8 cellular contexts compared by ENCODE assay signal in the genomic region with DNA sequence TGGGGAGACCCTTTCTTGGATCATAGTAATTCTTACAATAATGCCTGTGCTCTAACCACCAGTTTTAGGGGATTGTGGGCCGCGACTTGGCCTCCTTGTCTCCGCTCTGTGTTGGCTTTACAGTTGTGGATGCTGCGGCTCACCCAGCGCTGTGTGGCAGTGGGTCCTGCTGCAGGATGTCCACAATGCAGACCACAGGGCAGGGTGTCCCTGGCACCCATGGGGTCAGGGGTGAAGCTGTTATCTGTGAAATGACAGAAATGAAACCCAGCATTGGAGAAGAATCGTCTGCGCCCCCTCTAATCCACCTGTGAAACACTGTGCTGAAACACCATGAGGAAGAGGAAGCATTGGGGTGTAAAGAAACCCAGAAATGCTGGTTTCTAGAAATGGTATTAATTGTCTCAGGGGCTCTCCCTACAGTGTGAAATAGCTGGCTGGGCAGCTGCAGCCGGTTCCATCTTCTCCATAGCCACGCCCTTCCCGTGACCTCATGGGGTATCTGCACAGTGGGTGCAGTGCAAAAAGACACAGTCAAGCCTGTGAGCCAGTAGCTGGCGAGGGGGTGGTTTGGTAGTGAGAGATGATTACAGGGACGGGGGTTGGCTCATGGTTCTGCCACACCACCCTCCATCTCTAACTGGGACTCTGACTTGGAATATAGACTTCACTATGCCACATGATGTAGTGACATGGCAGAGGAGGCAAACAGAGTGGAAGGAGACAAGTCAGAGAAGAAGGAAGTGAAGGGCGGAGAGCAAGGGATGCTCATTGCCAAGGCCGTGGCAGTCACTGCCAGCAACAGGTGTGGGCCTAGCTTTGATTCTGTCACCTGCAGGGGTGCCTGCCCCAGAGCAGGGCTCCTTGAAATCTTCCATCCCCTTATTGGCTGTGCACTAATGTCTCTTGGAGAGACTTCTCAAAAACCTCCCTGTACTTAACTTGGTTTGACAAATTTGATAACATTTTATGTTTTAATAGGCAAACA.
DNase-seq lines count a peak whose midpoint lies in the region; ATAC-seq and TF ChIP-seq lines count a peak whose summit lies in the region.

No MANE protein-coding gene starts in this region.

- no peak for TF ChIP-seq POLR2A in NB4 (IDR thresholded peaks at IDR 0.05; ENCODE audit: extremely low read depth, insufficient read length)

- H3K4me3 Mint-ChIP-seq in activated naive CD4-positive, alpha-beta T cell treated with anti-CD3 and anti-CD28 coated beads, Interleukin-2, amount 10 ng/mL, durations not matched to agents 7 days and 5 days, result peak overlapping the region; percentile 31

- DNase-seq in NB4 (ENCODE audit: low read depth), result peak; percentile 44
- peak; percentile 77 for DNase-seq in activated naive CD4-positive, alpha-beta T cell treated with anti-CD3 and anti-CD28 coated beads, Interleukin-2, amount 10 ng/mL, durations not matched to agents 7 days and 5 days
- peak; percentile 59 to 74 for DNase-seq in stimulated activated CD4-positive, alpha-beta T cell treated with anti-CD3 and anti-CD28 coated beads, Interleukin-4, amount 100 ng/mL, for 4 hours
- no peak for DNase-seq in amygdala (lab: John Stamatoyannopoulos, UW)
- no peak for DNase-seq in T1000 (lab: John Stamatoyannopoulos, UW)
- DNase-seq in SW480 (ENCODE audit: low spot score), result no peak

- peaks cover 52% of the 10 kb centered on the region for H3K36me3 Mint-ChIP-seq in activated naive CD4-positive, alpha-beta T cell treated with anti-CD3 and anti-CD28 coated beads, Interleukin-2, amount 10 ng/mL, durations not matched to agents 7 days and 5 days

- H3K4me3 ChIP-seq in NB4 (ENCODE audit: low read depth, low read length), result no peak overlapping the region

- CTCF ChIA-PET in activated naive CD4-positive, alpha-beta T cell treated with anti-CD3 and anti-CD28 coated beads, Interleukin-2, amount 10 ng/mL, durations not matched to agents 7 days and 5 days (lab: Charles Lee), result interaction anchor here (0.8 to 1.0 kb wide), 4 partner anchors 10 to 48 kb away, joined by 3 to 6 read pairs (median 4); no protein-coding TSS in a partner anchor

- TF ChIP-seq CTCF in NB4 (IDR thresholded peaks at IDR 0.05; ENCODE audit: low read depth, low read length), result no peak

- peak; percentile 71 for ATAC-seq in GM18498 (IDR thresholded peaks at IDR 0.05; ENCODE audit: unreplicated experiment)
- peak; percentile 58 for ATAC-seq in GM21737 (IDR thresholded peaks at IDR 0.05; ENCODE audit: unreplicated experiment)

- peaks cover 91% of the 10 kb centered on the region for H3K4me1 Mint-ChIP-seq in activated naive CD4-positive, alpha-beta T cell treated with anti-CD3 and anti-CD28 coated beads, Interleukin-2, amount 10 ng/mL, durations not matched to agents 7 days and 5 days

- H3K9me3 Mint-ChIP-seq in activated naive CD4-positive, alpha-beta T cell treated with anti-CD3 and anti-CD28 coated beads, Interleukin-2, amount 10 ng/mL, durations not matched to agents 7 days and 5 days, result no peaks in the 10 kb centered on the region

- H3K27me3 Mint-ChIP-seq in activated naive CD4-positive, alpha-beta T cell treated with anti-CD3 and anti-CD28 coated beads, Interleukin-2, amount 10 ng/mL, durations not matched to agents 7 days and 5 days, result no peaks in the 10 kb centered on the region

- H3K27ac Mint-ChIP-seq in activated naive CD4-positive, alpha-beta T cell treated with anti-CD3 and anti-CD28 coated beads, Interleukin-2, amount 10 ng/mL, durations not matched to agents 7 days and 5 days, result peak overlapping the region; percentile 95

Comparison
In these comparisons a context has a peak if more than half of its experiments do, and no peak if none do; other contexts are left out.
1. DNase-seq: peak in NB4 (single experiment), activated naive CD4-positive, alpha-beta T cell treated with anti-CD3 and anti-CD28 coated beads, Interleukin-2, amount 10 ng/mL, durations not matched to agents 7 days and 5 days (single experiment) and stimulated activated CD4-positive, alpha-beta T cell treated with anti-CD3 and anti-CD28 coated beads, Interleukin-4, amount 100 ng/mL, for 4 hours (2 of 2); none in amygdala (0 of 56), T1000 (single experiment) and SW480 (single experiment).